ENCODE assay signal across 31 cellular contexts in genomic region chr9:8960254-8960653, GRCh38.
"Had no signal": no experiment of that assay in that cellular context is flagged by ENCODE, and none has a peak within 500 bp of the region (broad histone marks: within the 10 kb centered on the region; RNA-seq: fewer than 3 reads in every experiment).

No MANE protein-coding gene starts in this region.

- H3K4me3 Mint-ChIP-seq: activated B cell treated with CpG ODN at 0.5 μM for 24 hours; activated CD8-positive, alpha-beta T cell treated with anti-CD3 and anti-CD28 coated beads for 36 hours; activated naive CD8-positive, alpha-beta T cell; activated T-cell treated with anti-CD3 and anti-CD28 coated beads, Interleukin-2, amount 50 U/mL, for 4 hours; activated T-helper 17 cell treated with anti-CD3 and anti-CD28 coated beads, Interleukin-2, amount 50 U/mL, for 72 hours; brain; T-helper 17 cell; T-helper 2 cell treated with Interferon-gamma antibody and Interleukin-4, amounts not matched to agents 5 μg/mL and 100 μg/mL, for 36 hours had no signal

- H3K4me3 ChIP-seq: ascending aorta, breast epithelium, cardiac muscle cell, colonic mucosa, esophagus squamous epithelium, gastroesophageal sphincter had no signal

- H3K9me3 Mint-ChIP-seq: activated B cell treated with CpG ODN at 0.5 μM for 24 hours had no signal

- H3K9me3 ChIP-seq: ascending aorta, breast epithelium, colonic mucosa, esophagus squamous epithelium, gastroesophageal sphincter had no signal

- H3K27me3 ChIP-seq: ascending aorta, breast epithelium, cardiac muscle cell, colonic mucosa, esophagus squamous epithelium, gastroesophageal sphincter had no signal

- H3K27me3 Mint-ChIP-seq: activated B cell treated with CpG ODN at 0.5 μM for 24 hours; activated CD8-positive, alpha-beta T cell treated with anti-CD3 and anti-CD28 coated beads for 36 hours; activated naive CD8-positive, alpha-beta T cell; activated T-helper 17 cell treated with anti-CD3 and anti-CD28 coated beads, Interleukin-2, amount 50 U/mL, for 72 hours; T-helper 17 cell had no signal

- H3K4me1 ChIP-seq: ascending aorta, breast epithelium, colonic mucosa, esophagus squamous epithelium, gastroesophageal sphincter had no signal

- H3K36me3 Mint-ChIP-seq: activated naive CD8-positive, alpha-beta T cell; brain had no signal

- H3K27ac Mint-ChIP-seq: activated B cell treated with CpG ODN at 0.5 μM for 24 hours; activated CD8-positive, alpha-beta T cell treated with anti-CD3 and anti-CD28 coated beads for 36 hours; activated naive CD8-positive, alpha-beta T cell; activated T-helper 17 cell treated with anti-CD3 and anti-CD28 coated beads, Interleukin-2, amount 50 U/mL, for 72 hours; brain; T-helper 17 cell; T-helper 2 cell treated with Interferon-gamma antibody and Interleukin-4, amounts not matched to agents 5 μg/mL and 100 μg/mL, for 36 hours had no signal

- H3K27ac ChIP-seq: ascending aorta, cardiac muscle cell, colonic mucosa, epithelial cell of prostate, esophagus squamous epithelium, gastroesophageal sphincter, WERI-Rb-1 had no signal

- DNase-seq: activated B cell treated with CpG ODN at 0.5 μM for 24 hours; activated CD4-positive, alpha-beta T cell treated with anti-CD3 and anti-CD28 coated beads for 48 hours; activated CD4-positive, alpha-beta T cell treated with anti-CD3 and anti-CD28 coated beads, Interleukin-2, amount 50 U/mL, for 1 hour; activated CD4-positive, alpha-beta T cell treated with anti-CD3 and anti-CD28 coated beads, Interleukin-2, amount 50 U/mL, for 48 hours; activated CD8-positive, alpha-beta memory T cell treated with anti-CD3 and anti-CD28 coated beads for 24 hours; activated CD8-positive, alpha-beta T cell treated with anti-CD3 and anti-CD28 coated beads for 36 hours; activated effector memory CD4-positive, alpha-beta T cell treated with Interleukin-2 at 50 U/mL for 16 hours; activated gamma-delta T cell treated with Interleukin-2 at 50 U/mL for 16 hours; activated naive CD4-positive, alpha-beta T cell treated with anti-CD3 and anti-CD28 coated beads, Interleukin-2, amount 50 U/mL, for 16 hours; activated naive CD4-positive, alpha-beta T cell treated with Interleukin-2 at 50 U/mL for 16 hours; activated T-cell treated with anti-CD3 and anti-CD28 coated beads, Interleukin-2, amount 50 U/mL, for 4 hours; central memory CD4-positive, alpha-beta T cell; cerebellar nuclear complex; colonic mucosa; effector CD8-positive, alpha-beta T cell; esophagus squamous epithelium; foreskin melanocyte; T-helper 1 cell; T-helper 17 cell; T1000; WERI-Rb-1 had no signal

- H3K36me3 ChIP-seq: ascending aorta, breast epithelium, cardiac muscle cell, colonic mucosa, esophagus squamous epithelium, gastroesophageal sphincter, WERI-Rb-1 had no signal

- H3K4me1 Mint-ChIP-seq: activated B cell treated with CpG ODN at 0.5 μM for 24 hours; activated T-helper 17 cell treated with anti-CD3 and anti-CD28 coated beads, Interleukin-2, amount 50 U/mL, for 72 hours; T-helper 17 cell had no signal

- ATAC-seq: activated CD4-positive, CD25-positive, alpha-beta regulatory T cell treated with anti-CD3 and anti-CD28 coated beads, Interleukin-2, amount 50 U/mL, for 24 hours; activated CD8-positive, alpha-beta T cell treated with anti-CD3 and anti-CD28 coated beads for 36 hours; activated T-cell treated with anti-CD3 and anti-CD28 coated beads, Interleukin-2, amount 50 U/mL, for 4 hours; activated T-helper 17 cell treated with anti-CD3 and anti-CD28 coated beads, Interleukin-2, amount 50 U/mL, for 72 hours; gastroesophageal sphincter; T-helper 17 cell had no signal
